12 cellular contexts compared by ENCODE assay signal in genomic region chr5:123087173-123088030, GRCh38. TPM values are rescaled to one million over a fixed set of nuclear protein-coding genes. Genes with fewer than 3 reads are reported as not detected.
A peak's percentile ranks its signal among the peaks of the same experiment; 100 is the strongest.
DNase-seq lines count a peak whose midpoint lies in the region; ATAC-seq, FAIRE-seq and TF ChIP-seq lines count a peak whose summit lies in the region.
"Had no signal": no experiment of that assay in that cellular context is flagged by ENCODE, and none has a peak within 500 bp of the region (broad histone marks: within the 10 kb centered on the region; RNA-seq: fewer than 3 reads in every experiment).

No MANE protein-coding gene starts in this region.

- H3K27ac ChIP-seq in CD4-positive, alpha-beta memory T cell (ENCODE audit: low read depth, low read length) = no peak overlapping the region
- H3K27ac ChIP-seq: PC-9 had no signal

- H3K27me3 Mint-ChIP-seq in CD4-positive, alpha-beta memory T cell = peaks cover 57 to 60% of the 10 kb centered on the region in 2 donors
- peaks cover 98% of the 10 kb centered on the region for H3K27me3 Mint-ChIP-seq in neural crest cell (ENCODE audit: low read depth)

- H3K4me3 ChIP-seq in CD4-positive, alpha-beta memory T cell (ENCODE audit: low read length in 2 of 2) = no peak overlapping the region
- H3K4me3 ChIP-seq in BE2C (ENCODE audit: low read depth, low read length) = no peak overlapping the region
- H3K4me3 ChIP-seq: lung, PC-9 had no signal

- H3K9me3 ChIP-seq in CD4-positive, alpha-beta memory T cell (ENCODE audit: control insufficient read depth in 1 of 2, low read length in 2 of 2) = no peaks in the 10 kb centered on the region
- H3K9me3 ChIP-seq in BE2C = no peaks in the 10 kb centered on the region

- peaks cover 3% of the 10 kb centered on the region for H3K4me1 ChIP-seq in CD4-positive, alpha-beta memory T cell (ENCODE audit: insufficient read depth, low read length)
- H3K4me1 ChIP-seq in BE2C = no peaks in the 10 kb centered on the region

- no peak for ATAC-seq in GM19397 (IDR thresholded peaks at IDR 0.05; ENCODE audit: unreplicated experiment)

- FAIRE-seq in GM19239 (lab: Jason Lieb, UNC) = no peak

- H3K27ac Mint-ChIP-seq in CD4-positive, alpha-beta memory T cell = no peak overlapping the region
- H3K27ac Mint-ChIP-seq in neural crest cell (ENCODE audit: unreplicated experiment) = no peak overlapping the region

- CTCF ChIA-PET in CD4-positive, alpha-beta memory T cell (lab: Charles Lee; ENCODE audit: partially characterized antibody) = no interaction called here

- peaks cover 10 to 33% (median 23%) of the 10 kb centered on the region in 4 donors for H3K4me1 Mint-ChIP-seq in CD4-positive, alpha-beta memory T cell
- H3K4me1 Mint-ChIP-seq in neural crest cell = peaks cover 32% of the 10 kb centered on the region

- H3K4me3 Mint-ChIP-seq in CD4-positive, alpha-beta memory T cell = peak overlapping the region in 6 of 8 donors; percentile 6 to 71 (median 18)
- peak overlapping the region; percentile 52 for H3K4me3 Mint-ChIP-seq in neural crest cell

- peaks cover 0 to 3% (median 0%) of the 10 kb centered on the region in 8 donors for H3K9me3 Mint-ChIP-seq in CD4-positive, alpha-beta memory T cell
- no peaks in the 10 kb centered on the region for H3K9me3 Mint-ChIP-seq in neural crest cell

- H3K36me3 ChIP-seq in CD4-positive, alpha-beta memory T cell (ENCODE audit: insufficient read depth, low read length) = no peaks in the 10 kb centered on the region
- H3K36me3 ChIP-seq in BE2C = no peaks in the 10 kb centered on the region

- POLR2A ChIA-PET in CD4-positive, alpha-beta memory T cell (lab: Charles Lee; ENCODE audit: partially characterized antibody) = no interaction called here

- H3K27me3 ChIP-seq in CD4-positive, alpha-beta memory T cell (ENCODE audit: insufficient read depth, low read length) = peaks cover 27% of the 10 kb centered on the region
- peaks cover 97% of the 10 kb centered on the region for H3K27me3 ChIP-seq in BE2C

- DNase-seq in CD4-positive, alpha-beta memory T cell = no peak
- peak; percentile 37 for DNase-seq in GM20000 (ENCODE audit: low spot score)
- DNase-seq in ecto neural progenitor cell (ENCODE audit: low spot score) = peak; percentile 60
- no peak for DNase-seq in neural crest cell (ENCODE audit: low read depth, low spot score)
- no peak for DNase-seq in BE2C
- no peak for DNase-seq in GM19239 (ENCODE audit: insufficient read length, low spot score)
- DNase-seq in NCI-H1092 (lab: John Stamatoyannopoulos, UW) = no peak
- DNase-seq: Karpas-422, PC-9 had no signal

- H3K36me3 Mint-ChIP-seq in CD4-positive, alpha-beta memory T cell = no peaks in the 10 kb centered on the region
- H3K36me3 Mint-ChIP-seq in neural crest cell (ENCODE audit: low read depth) = no peaks in the 10 kb centered on the region

- TF ChIP-seq CTCF in GM20000 (IDR thresholded peaks at IDR 0.05; ENCODE audit: extremely low read depth, missing control alignments) (no peak), neural crest cell (conservative IDR thresholded peaks at IDR 0.05) (no peak), BE2C (IDR thresholded peaks at IDR 0.05; ENCODE audit: low read depth, low read length) (no peak)

- intact Hi-C loops in CD4-positive, alpha-beta memory T cell (cut with micrococcal nuclease) = no loop called here

RNA-seq across cellular contexts. Expression of gene PRDM6, which starts 1.6 kb away (rescaled TPM):
- total RNA-seq in CD4-positive, alpha-beta memory T cell = not detected
- not detected for polyA plus RNA-seq in CD4-positive, alpha-beta memory T cell
- total RNA-seq in neural crest cell = 0.07 and 0.37 TPM in 2 replicates
- not detected for polyA plus RNA-seq in BE2C (2012; ENCODE audit: insufficient read depth, insufficient read length, low read depth)
- total RNA-seq: T-helper 2 cell treated with Interferon-gamma antibody and Interleukin-4, amounts not matched to agents 100 ng/mL and 5 ng/mL, for 36 hours had no signal

RNA-seq across cellular contexts. Expression of gene PPIC, which starts 50.9 kb away (rescaled TPM):
- not detected for total RNA-seq in CD4-positive, alpha-beta memory T cell
- not detected for polyA plus RNA-seq in CD4-positive, alpha-beta memory T cell
- 0.93 and 1.7 TPM in 2 replicates for total RNA-seq in neural crest cell
- polyA plus RNA-seq in BE2C (2012; ENCODE audit: insufficient read depth, insufficient read length, low read depth) = 0.32 TPM
- total RNA-seq: T-helper 2 cell treated with Interferon-gamma antibody and Interleukin-4, amounts not matched to agents 100 ng/mL and 5 ng/mL, for 36 hours had no signal

Comparison
In these comparisons a context has a peak if more than half of its experiments do, and no peak if none do; other contexts are left out.
1. DNase-seq: peak in GM20000 (single experiment) and ecto neural progenitor cell (single experiment); none in CD4-positive, alpha-beta memory T cell (0 of 5), neural crest cell (single experiment), BE2C (single experiment), GM19239 (single experiment) and NCI-H1092 (single experiment).